In genomic region chr1:226602186-226603029, GRCh38 we compare ENCODE assay signal across 11 cellular contexts. TPM values are rescaled to one million over a fixed set of nuclear protein-coding genes. Genes with fewer than 3 reads are reported as not detected.
A peak's percentile ranks its signal among the peaks of the same experiment; 100 is the strongest.
DNase-seq lines count a peak whose midpoint lies in the region; ATAC-seq and TF ChIP-seq lines count a peak whose summit lies in the region.
"Had no signal": no experiment of that assay in that cellular context is flagged by ENCODE, and none has a peak within 500 bp of the region (broad histone marks: within the 10 kb centered on the region; RNA-seq: fewer than 3 reads in every experiment).

No MANE protein-coding gene starts in this region.

- ATAC-seq in gastroesophageal sphincter (peak; percentile 88), GM21360 (IDR thresholded peaks at IDR 0.05; ENCODE audit: unreplicated experiment) (no peak)

- 65 to 79% (median 71%) methylated on average over 24 of the region's 24 CpGs for WGBS in adipose tissue, 3 donors
- 51 to 53% methylated on average over 6 to 7 of the region's 24 CpGs for WGBS in gastroesophageal sphincter (ENCODE audit: low coverage in 1 of 2), 2 donors
- WGBS in ovary, 3 donors: 46 to 49% (median 48%) methylated on average over 24 of the region's 24 CpGs

- H3K36me3 ChIP-seq in gastroesophageal sphincter: no peaks in the 10 kb centered on the region
- no peaks in the 10 kb centered on the region for H3K36me3 ChIP-seq in ovary
- H3K36me3 ChIP-seq: right lobe of liver had no signal

- H3K4me3 ChIP-seq in AG10803 (ENCODE audit: low read length): peak overlapping the region; percentile 39
- no peak overlapping the region for H3K4me3 ChIP-seq in gastroesophageal sphincter
- H3K4me3 ChIP-seq in ovary: no peak overlapping the region

- TF ChIP-seq EP300 in gastroesophageal sphincter (IDR thresholded peaks at IDR 0.05) (no peak), ovary (IDR thresholded peaks at IDR 0.05) (peak; percentile 89)

- H3K27ac ChIP-seq in adipose tissue (ENCODE audit: low read depth, low read length) (peak overlapping the region; percentile 83), gastroesophageal sphincter (peak overlapping the region in 3 of 4 donors; percentile 78 to 80 (median 78)), ovary (peak overlapping the region; percentile 60 to 75)
- H3K27ac ChIP-seq: right lobe of liver had no signal

- no peaks in the 10 kb centered on the region for H3K9me3 Mint-ChIP-seq in activated CD4-positive, alpha-beta memory T cell treated with anti-CD3 and anti-CD28 coated beads, Interleukin-2, amount 10 ng/mL, durations not matched to agents 7 days and 5 days
- H3K9me3 Mint-ChIP-seq: activated naive CD8-positive, alpha-beta T cell treated with anti-CD3 and anti-CD28 coated beads for 36 hours had no signal

- no peaks in the 10 kb centered on the region for H3K4me1 Mint-ChIP-seq in activated CD4-positive, alpha-beta memory T cell treated with anti-CD3 and anti-CD28 coated beads, Interleukin-2, amount 10 ng/mL, durations not matched to agents 7 days and 5 days
- H3K4me1 Mint-ChIP-seq: activated naive CD8-positive, alpha-beta T cell treated with anti-CD3 and anti-CD28 coated beads for 36 hours had no signal

- H3K27me3 ChIP-seq in gastroesophageal sphincter (no peaks in the 10 kb centered on the region), ovary (no peaks in the 10 kb centered on the region)
- H3K27me3 ChIP-seq: right lobe of liver had no signal

- H3K36me3 Mint-ChIP-seq in activated CD4-positive, alpha-beta memory T cell treated with anti-CD3 and anti-CD28 coated beads, Interleukin-2, amount 10 ng/mL, durations not matched to agents 7 days and 5 days (ENCODE audit: low read depth): no peaks in the 10 kb centered on the region
- H3K36me3 Mint-ChIP-seq: activated naive CD8-positive, alpha-beta T cell treated with anti-CD3 and anti-CD28 coated beads for 36 hours had no signal

- no peaks in the 10 kb centered on the region for H3K9me3 ChIP-seq in gastroesophageal sphincter
- H3K9me3 ChIP-seq in ovary: no peaks in the 10 kb centered on the region
- H3K9me3 ChIP-seq: right lobe of liver had no signal

- intact Hi-C loops in ovary (cut with DNase I): loop anchor here in 1 of 4 donors (5.0 kb wide), 1 partner anchor 55 kb away; the partner anchor contains the start of gene STUM

- DNase-seq in AG10803 (ENCODE audit: low read depth): peak; percentile 98
- peak; percentile 48 to 75 (median 57) for DNase-seq in ovary
- DNase-seq in iPS-NIHi11 (ENCODE audit: low spot score): no peak
- no peak for DNase-seq in NCI-H748 treated with DMSO at 0.1 percent for 48 hours (lab: John Stamatoyannopoulos, UW)
- no peak for DNase-seq in activated CD4-positive, alpha-beta memory T cell treated with anti-CD3 and anti-CD28 coated beads, Interleukin-2, amount 10 ng/mL, durations not matched to agents 7 days and 5 days
- DNase-seq: activated CD4-positive, CD25-positive, alpha-beta regulatory T cell; activated naive CD8-positive, alpha-beta T cell treated with anti-CD3 and anti-CD28 coated beads for 36 hours had no signal

- H3K27me3 Mint-ChIP-seq in activated CD4-positive, alpha-beta memory T cell treated with anti-CD3 and anti-CD28 coated beads, Interleukin-2, amount 10 ng/mL, durations not matched to agents 7 days and 5 days: peaks cover 7% of the 10 kb centered on the region
- H3K27me3 Mint-ChIP-seq: activated naive CD8-positive, alpha-beta T cell treated with anti-CD3 and anti-CD28 coated beads for 36 hours had no signal

- no peak for TF ChIP-seq POLR2A in gastroesophageal sphincter (IDR thresholded peaks at IDR 0.05)
- TF ChIP-seq POLR2A in ovary (IDR thresholded peaks at IDR 0.05): no peak

- TF ChIP-seq CTCF in AG10803 (conservative IDR thresholded peaks at IDR 0.05; ENCODE audit: low read length) (no peak), gastroesophageal sphincter (IDR thresholded peaks at IDR 0.05) (no peak), ovary (IDR thresholded peaks at IDR 0.05) (no peak)

- H3K4me1 ChIP-seq in gastroesophageal sphincter (peaks cover 0 to 54% (median 27%) of the 10 kb centered on the region in 3 donors), ovary (ENCODE audit: insufficient read depth) (peaks cover 16% of the 10 kb centered on the region)

- POLR2A ChIA-PET in activated CD4-positive, alpha-beta memory T cell treated with anti-CD3 and anti-CD28 coated beads, Interleukin-2, amount 10 ng/mL, durations not matched to agents 7 days and 5 days (lab: Charles Lee): interaction anchor here (0.9 kb wide), 1 partner anchor 23 kb away, joined by 3 read pairs; no protein-coding TSS in a partner anchor

- CTCF ChIA-PET in activated CD4-positive, alpha-beta memory T cell treated with anti-CD3 and anti-CD28 coated beads, Interleukin-2, amount 10 ng/mL, durations not matched to agents 7 days and 5 days (lab: Charles Lee): no interaction called here

- no peak overlapping the region for H3K27ac Mint-ChIP-seq in activated CD4-positive, alpha-beta memory T cell treated with anti-CD3 and anti-CD28 coated beads, Interleukin-2, amount 10 ng/mL, durations not matched to agents 7 days and 5 days
- H3K27ac Mint-ChIP-seq: activated naive CD8-positive, alpha-beta T cell treated with anti-CD3 and anti-CD28 coated beads for 36 hours had no signal

- H3K4me3 Mint-ChIP-seq in activated CD4-positive, alpha-beta memory T cell treated with anti-CD3 and anti-CD28 coated beads, Interleukin-2, amount 10 ng/mL, durations not matched to agents 7 days and 5 days: no peak overlapping the region
- H3K4me3 Mint-ChIP-seq: activated naive CD8-positive, alpha-beta T cell treated with anti-CD3 and anti-CD28 coated beads for 36 hours had no signal

RNA-seq across cellular contexts. Expression of gene STUM, which starts 53.8 kb away (rescaled TPM):
- polyA plus RNA-seq in adipose tissue: 1 to 10 TPM in 2 of 3 donors, under 1 TPM in 1; 0.64 to 3.1 (median 1.5) TPM
- total RNA-seq in gastroesophageal sphincter: 1 to 10 TPM; 2.8 to 9.1 (median 4.5) TPM
- 1 to 10 TPM in 5 of 7 donors, under 1 TPM in 2; 0.24 to 6.1 (median 2.5) TPM for total RNA-seq in ovary
- polyA plus RNA-seq in ovary: 1 to 10 TPM; 1.6 to 2.7 TPM
- total RNA-seq in activated CD4-positive, alpha-beta memory T cell treated with anti-CD3 and anti-CD28 coated beads, Interleukin-2, amount 10 ng/mL, durations not matched to agents 7 days and 5 days: not detected
- total RNA-seq: activated naive CD8-positive, alpha-beta T cell treated with anti-CD3 and anti-CD28 coated beads for 36 hours had no signal

Comparison
In these comparisons a context has a peak if more than half of its experiments do, and no peak if none do; other contexts are left out.
1. DNase-seq: peak in AG10803 (single experiment) and ovary (5 of 5); none in iPS-NIHi11 (single experiment), NCI-H748 treated with DMSO at 0.1 percent for 48 hours (single experiment) and activated CD4-positive, alpha-beta memory T cell treated with anti-CD3 and anti-CD28 coated beads, Interleukin-2, amount 10 ng/mL, durations not matched to agents 7 days and 5 days (single experiment).
2. Peak in every context shown above with its lines, with median percentiles within 50 percentile points of each other: H3K27ac ChIP-seq.